Comparison of ENCODE assay signal across 20 cellular contexts in genomic region chr2:5846881-5847280, GRCh38.
DNase-seq lines count a peak whose midpoint lies in the region; ATAC-seq, FAIRE-seq and TF ChIP-seq lines count a peak whose summit lies in the region.
"Had no signal": no experiment of that assay in that cellular context is flagged by ENCODE, and none has a peak within 500 bp of the region (broad histone marks: within the 10 kb centered on the region; RNA-seq: fewer than 3 reads in every experiment).

No MANE protein-coding gene starts in this region.

- H3K36me3 ChIP-seq in adipocyte (ENCODE audit: control insufficient read depth, insufficient read depth, low read length, severe bottlenecking): no peaks in the 10 kb centered on the region

- H3K4me1 ChIP-seq in adipocyte (ENCODE audit: control insufficient read depth, insufficient read depth, low read length): no peaks in the 10 kb centered on the region

- no peaks in the 10 kb centered on the region for H3K9me3 ChIP-seq in adipocyte (ENCODE audit: control insufficient read depth, low read length)

- no peak for ATAC-seq in GM21447 (IDR thresholded peaks at IDR 0.05; ENCODE audit: unreplicated experiment)

- no peaks in the 10 kb centered on the region for H3K27me3 ChIP-seq in adipocyte (replicated peaks; ENCODE audit: control insufficient read depth, insufficient read depth, low read length)

- no peak for TF ChIP-seq CTCF in AG10803 (conservative IDR thresholded peaks at IDR 0.05; ENCODE audit: low read length)

- DNase-seq in AG10803 (ENCODE audit: low read depth): peak; percentile 13
- peak; percentile 30 for DNase-seq in adipocyte (ENCODE audit: low read depth)
- DNase-seq in kidney tubule cell (ENCODE audit: low spot score): peak; percentile 34
- DNase-seq in urothelium cell line (ENCODE audit: low spot score): peak; percentile 46
- no peak for DNase-seq in activated CD4-positive, alpha-beta T cell treated with anti-CD3 and anti-CD28 coated beads, Interleukin-2, amount 50 U/mL, for 4 hours
- no peak for DNase-seq in NOMO-1 treated with DMSO at 0.1 percent for 48 hours (lab: John Stamatoyannopoulos, UW; ENCODE audit: unreplicated experiment)
- DNase-seq: Calu3; CD4-positive, alpha-beta T cell; DMS53; KBM-7; MV-4-11; NCI-H1417 treated with DMSO at 0.1 percent for 48 hours; NCI-H187 treated with DMSO at 0.1 percent for 48 hours; NCI-H226; NCI-H524 treated with DMSO at 0.1 percent for 48 hours; PC-9 had no signal

- H3K4me3 ChIP-seq in AG10803 (ENCODE audit: low read length): no peak overlapping the region
- no peak overlapping the region for H3K4me3 ChIP-seq in adipocyte (ENCODE audit: low read length)
- H3K4me3 ChIP-seq: PC-9 had no signal

- H3K9ac ChIP-seq in adipocyte (ENCODE audit: low read length): no peak overlapping the region

- no peak for FAIRE-seq in urothelium cell line (lab: Jason Lieb, UNC)
- FAIRE-seq: GM12892, GM18507, H1 had no signal

Comparison
In these comparisons a context has a peak if more than half of its experiments do, and no peak if none do; other contexts are left out.
1. DNase-seq: peak in AG10803 (single experiment), adipocyte (single experiment), kidney tubule cell (single experiment) and urothelium cell line (single experiment); none in activated CD4-positive, alpha-beta T cell treated with anti-CD3 and anti-CD28 coated beads, Interleukin-2, amount 50 U/mL, for 4 hours (0 of 2) and NOMO-1 treated with DMSO at 0.1 percent for 48 hours (single experiment).